8 cellular contexts compared by ENCODE assay signal in genomic region chr1:32200226-32201010, GRCh38. TPM values are rescaled to one million over a fixed set of nuclear protein-coding genes. Genes with fewer than 3 reads are reported as not detected.
DNase-seq lines count a peak whose midpoint lies in the region; ATAC-seq and TF ChIP-seq lines count a peak whose summit lies in the region.

TSS of gene CCDC28B (plus strand) at chr1:32200595. CDS start at chr1:32201936, 1,341 bp downstream.

- H3K4me3 ChIP-seq in DOHH2 (ENCODE audit: low read length): peak within 1 kb of the TSS; percentile 86
- H3K4me3 ChIP-seq in fibroblast of pulmonary artery (replicated peaks; ENCODE audit: low read depth, low read length): peak within 1 kb of the TSS; percentile 62

- peaks cover 40% of the 10 kb centered on the region for H3K4me1 ChIP-seq in DOHH2 (ENCODE audit: control insufficient read depth, low read length)

- H4K20me1 ChIP-seq in DOHH2 (ENCODE audit: control insufficient read depth, insufficient read depth, low read depth, low read length): no peaks in the 10 kb centered on the region

- peaks cover 35 to 60% (median 59%) of the 10 kb centered on the region in 4 donors for H3K4me1 Mint-ChIP-seq in naive thymus-derived CD8-positive, alpha-beta T cell

- POLR2A ChIA-PET in naive thymus-derived CD8-positive, alpha-beta T cell (lab: Charles Lee): interaction anchor here (0.5 to 2.5 kb wide), 16 partner anchors 11 to 759 kb away, joined by 3 to 23 read pairs (median 4); partner anchors contain the start of genes BSDC1, LCK, MARCKSL1 and TXLNA

- H3K36me3 Mint-ChIP-seq in naive thymus-derived CD8-positive, alpha-beta T cell: peaks cover 0 to 17% (median 2%) of the 10 kb centered on the region in 3 donors

- peak within 1 kb of the TSS; percentile 83 for H3K4me2 ChIP-seq in DOHH2 (ENCODE audit: low read length)

- H3K79me2 ChIP-seq in DOHH2 (ENCODE audit: control insufficient read depth, low read length): no peaks in the 10 kb centered on the region

- no peaks in the 10 kb centered on the region for H3K9me2 ChIP-seq in DOHH2 (replicated peaks; ENCODE audit: control insufficient read depth, low read length)

- TF ChIP-seq CTCF in DOHH2 (IDR thresholded peaks at IDR 0.05; ENCODE audit: low read depth, low read length, poor library complexity, severe bottlenecking) (no peak), fibroblast of pulmonary artery (IDR thresholded peaks at IDR 0.05; ENCODE audit: low read length, missing control alignments) (no peak)

- peak; percentile 54 to 56 for ATAC-seq in naive thymus-derived CD8-positive, alpha-beta T cell
- ATAC-seq in HG02884 (IDR thresholded peaks at IDR 0.05; ENCODE audit: unreplicated experiment): no peak

- DNase-seq in HuH-7.5 (ENCODE audit: low spot score) (peak; percentile 75), RPMI7951 (ENCODE audit: low read depth) (peak; percentile 63), fibroblast of pulmonary artery (ENCODE audit: low read depth) (peak; percentile 63), substantia nigra (lab: John Stamatoyannopoulos, UW) (peak in 43 of 49 donors; percentile 9 to 85 (median 51))
- DNase-seq in activated effector memory CD4-positive, alpha-beta T cell treated with anti-CD3 and anti-CD28 coated beads, Interleukin-2, amount 50 U/mL, for 16 hours: peak; percentile 82
- DNase-seq in naive thymus-derived CD8-positive, alpha-beta T cell: peak; percentile 34 to 74 (median 63)

- peaks cover 13% of the 10 kb centered on the region; the same call in 1 of the 2 replicates for H3F3A ChIP-seq in DOHH2 (ENCODE audit: control insufficient read depth, insufficient read depth)

- peak within 1 kb of the TSS; percentile 89 to 98 (median 94) for H3K27ac Mint-ChIP-seq in naive thymus-derived CD8-positive, alpha-beta T cell

- peaks cover 31% of the 10 kb centered on the region for H3K36me3 ChIP-seq in DOHH2 (ENCODE audit: control insufficient read depth, low read length)

- H3K27ac ChIP-seq in DOHH2 (ENCODE audit: low read depth, low read length) (peak within 1 kb of the TSS; percentile 30; the same call in 1 of the 2 replicates), substantia nigra (ENCODE audit: low read depth, low read length, poor library complexity, severe bottlenecking) (peak within 1 kb of the TSS; percentile 32)

- H3K9me3 Mint-ChIP-seq in naive thymus-derived CD8-positive, alpha-beta T cell: no peaks in the 10 kb centered on the region

- no peaks in the 10 kb centered on the region for H3K9me3 ChIP-seq in DOHH2 (ENCODE audit: control insufficient read depth, insufficient read depth, low read length)

- H3K4me3 Mint-ChIP-seq in naive thymus-derived CD8-positive, alpha-beta T cell: peak within 1 kb of the TSS; percentile 86 to 97 (median 95)

- no peaks in the 10 kb centered on the region for H3K27me3 Mint-ChIP-seq in naive thymus-derived CD8-positive, alpha-beta T cell

- H3K27me3 ChIP-seq in DOHH2 (ENCODE audit: control insufficient read depth, low read length): no peaks in the 10 kb centered on the region

RNA-seq across cellular contexts. Expression of gene CCDC28B, which starts in this region (rescaled TPM):
- 29.1 and 37.4 TPM in 2 replicates for total RNA-seq in RPMI7951 (2014; rRNA removed; shearing (Covaris generic))
- total RNA-seq in naive thymus-derived CD8-positive, alpha-beta T cell: 1 to 10 TPM; 6.5 to 7.0 TPM
- 10 to 100 TPM; 15.4 to 17.3 (median 16.3) TPM for polyA plus RNA-seq in naive thymus-derived CD8-positive, alpha-beta T cell
